ENCODE assay signal across 8 cellular contexts in genomic region chr12:68612245-68612644, GRCh38. TPM values are rescaled to one million over a fixed set of nuclear protein-coding genes. Genes with fewer than 3 reads are reported as not detected.
DNase-seq lines count a peak whose midpoint lies in the region; ATAC-seq and TF ChIP-seq lines count a peak whose summit lies in the region.

No MANE protein-coding gene starts in this region.

- CTCF ChIA-PET in CD4-positive, alpha-beta memory T cell (lab: Charles Lee; ENCODE audit: partially characterized antibody) = interaction anchor here (0.7 to 5.9 kb wide), 9 partner anchors 17 to 454 kb away, joined by 3 to 46 read pairs (median 3); no protein-coding TSS in a partner anchor

- H3K4me3 Mint-ChIP-seq in CD4-positive, alpha-beta memory T cell = peak overlapping the region; percentile 89 to 98 (median 97)
- peak overlapping the region; percentile 98 for H3K4me3 Mint-ChIP-seq in neural crest cell

- no peaks in the 10 kb centered on the region for H3K27me3 ChIP-seq in CD4-positive, alpha-beta memory T cell (ENCODE audit: insufficient read depth, low read length)
- H3K27me3 ChIP-seq in NT2/D1 (ENCODE audit: insufficient read depth, insufficient read length) = no peaks in the 10 kb centered on the region
- H3K27me3 ChIP-seq in dorsolateral prefrontal cortex = no peaks in the 10 kb centered on the region

- H3K27ac Mint-ChIP-seq in CD4-positive, alpha-beta memory T cell = peak overlapping the region; percentile 90 to 99 (median 94)
- peak overlapping the region; percentile 88 for H3K27ac Mint-ChIP-seq in neural crest cell (ENCODE audit: unreplicated experiment)

- no peak for ATAC-seq in GM18870 (IDR thresholded peaks at IDR 0.05; ENCODE audit: unreplicated experiment)

- H3K9me3 Mint-ChIP-seq in CD4-positive, alpha-beta memory T cell = no peaks in the 10 kb centered on the region
- H3K9me3 Mint-ChIP-seq in neural crest cell = no peaks in the 10 kb centered on the region

- TF ChIP-seq CTCF in dorsolateral prefrontal cortex (IDR thresholded peaks at IDR 0.05 in 54 of 56, conservative IDR thresholded peaks at IDR 0.05 in 2 of 56; ENCODE audit: low read depth in 1 of 56, partially characterized antibody in 56 of 56) = no peak
- no peak for TF ChIP-seq CTCF in neural crest cell (conservative IDR thresholded peaks at IDR 0.05)

- H3K4me1 Mint-ChIP-seq in CD4-positive, alpha-beta memory T cell = peaks cover 31 to 61% (median 46%) of the 10 kb centered on the region in 4 donors
- peaks cover 54% of the 10 kb centered on the region for H3K4me1 Mint-ChIP-seq in neural crest cell

- H3K36me3 ChIP-seq in CD4-positive, alpha-beta memory T cell (ENCODE audit: insufficient read depth, low read length) = no peaks in the 10 kb centered on the region
- peaks cover 15% of the 10 kb centered on the region for H3K36me3 ChIP-seq in NT2/D1 (ENCODE audit: insufficient read depth, insufficient read length, low read length)

- no peaks in the 10 kb centered on the region for H3K9me3 ChIP-seq in CD4-positive, alpha-beta memory T cell (ENCODE audit: control insufficient read depth in 1 of 2, low read length in 2 of 2)
- H3K9me3 ChIP-seq in NT2/D1 (ENCODE audit: insufficient read depth, low read length) = no peaks in the 10 kb centered on the region

- peak overlapping the region; percentile 92 for H3K9ac ChIP-seq in NT2/D1 (ENCODE audit: insufficient read length, low read depth)

- no peak for DNase-seq in CD4-positive, alpha-beta memory T cell
- DNase-seq in NT2/D1 (ENCODE audit: low read depth, low spot score) (no peak), dorsolateral prefrontal cortex (no peak), neural crest cell (ENCODE audit: low read depth, low spot score) (no peak), NOMO-1 treated with DMSO at 0.1 percent for 48 hours (lab: John Stamatoyannopoulos, UW; ENCODE audit: unreplicated experiment) (no peak), DMS53 (lab: John Stamatoyannopoulos, UW) (no peak), NCI-H2107 treated with DMSO at 0.1 percent for 48 hours (lab: John Stamatoyannopoulos, UW; ENCODE audit: unreplicated experiment) (no peak)

- H3K36me3 Mint-ChIP-seq in CD4-positive, alpha-beta memory T cell = peaks cover 18 to 49% of the 10 kb centered on the region in 2 donors
- peaks cover 8% of the 10 kb centered on the region for H3K36me3 Mint-ChIP-seq in neural crest cell (ENCODE audit: low read depth)

- no peaks in the 10 kb centered on the region for H3K27me3 Mint-ChIP-seq in CD4-positive, alpha-beta memory T cell
- H3K27me3 Mint-ChIP-seq in neural crest cell (ENCODE audit: low read depth) = no peaks in the 10 kb centered on the region

- peaks cover 55% of the 10 kb centered on the region for H3K4me1 ChIP-seq in CD4-positive, alpha-beta memory T cell (ENCODE audit: insufficient read depth, low read length)
- H3K4me1 ChIP-seq in NT2/D1 (ENCODE audit: insufficient read depth, insufficient read length) = no peaks in the 10 kb centered on the region

- H3K4me3 ChIP-seq in CD4-positive, alpha-beta memory T cell (ENCODE audit: low read length in 2 of 2) = peak overlapping the region; percentile 80 to 88
- peak overlapping the region; percentile 84 for H3K4me3 ChIP-seq in NT2/D1 (ENCODE audit: insufficient read length, low read depth)
- H3K4me3 ChIP-seq in dorsolateral prefrontal cortex = peak overlapping the region; percentile 57 to 93 (median 81)

- peak overlapping the region; percentile 88 for H3K27ac ChIP-seq in CD4-positive, alpha-beta memory T cell (ENCODE audit: low read depth, low read length)
- H3K27ac ChIP-seq in dorsolateral prefrontal cortex = peak overlapping the region in 54 of 59 donors; percentile 9 to 96 (median 89)

- POLR2A ChIA-PET in CD4-positive, alpha-beta memory T cell (lab: Charles Lee; ENCODE audit: partially characterized antibody) = interaction anchor here (0.8 to 5.3 kb wide), 21 partner anchors 13 to 280 kb away, joined by 3 to 66 read pairs (median 5); partner anchors contain the start of genes MDM1, MDM2, NUP107 and SLC35E3

- intact Hi-C loops in CD4-positive, alpha-beta memory T cell (cut with micrococcal nuclease) = loop anchor here (5.0 kb wide), 2 partner anchors 35 to 150 kb away; no protein-coding TSS in a partner anchor
- intact Hi-C loops in dorsolateral prefrontal cortex (cut with DNase I) = loop anchor here (5.0 kb wide), 3 partner anchors 75 to 195 kb away; partner anchors contain the start of genes MDM2 (in 1 of the 2), NUP107 (in 1 of the 2) and SLC35E3 (in 1 of the 2)

RNA-seq across cellular contexts. Expression of gene RAP1B, which starts 1.5 kb away (rescaled TPM):
- 100 to 1,000 TPM; 193 to 195 TPM for total RNA-seq in CD4-positive, alpha-beta memory T cell
- polyA plus RNA-seq in CD4-positive, alpha-beta memory T cell = 100 to 1,000 TPM; 433 to 542 TPM
- 10 to 100 TPM; 39.9 to 92.7 (median 63.1) TPM for total RNA-seq in dorsolateral prefrontal cortex
- total RNA-seq in neural crest cell = 83.6 and 90.4 TPM in 2 replicates
